In genomic region chr3:30162579-30162978, GRCh38 we compare ENCODE assay signal across 15 cellular contexts.
DNase-seq lines count a peak whose midpoint lies in the region; FAIRE-seq and TF ChIP-seq lines count a peak whose summit lies in the region.
"Had no signal": no experiment of that assay in that cellular context is flagged by ENCODE, and none has a peak within 500 bp of the region (broad histone marks: within the 10 kb centered on the region; RNA-seq: fewer than 3 reads in every experiment).

No MANE protein-coding gene starts in this region.

- no peaks in the 10 kb centered on the region for H3K36me3 Mint-ChIP-seq in glutamatergic neuron (ENCODE audit: unreplicated experiment)

- H3K27ac Mint-ChIP-seq in glutamatergic neuron (ENCODE audit: unreplicated experiment), result no peak overlapping the region
- H3K27ac Mint-ChIP-seq: activated naive CD8-positive, alpha-beta T cell had no signal

- no peaks in the 10 kb centered on the region for H3K4me1 Mint-ChIP-seq in glutamatergic neuron (ENCODE audit: low read depth, unreplicated experiment)

- no peak overlapping the region for H3K4me3 Mint-ChIP-seq in glutamatergic neuron (ENCODE audit: unreplicated experiment)
- H3K4me3 Mint-ChIP-seq: activated naive CD8-positive, alpha-beta T cell had no signal

- no peaks in the 10 kb centered on the region for H3K9me3 Mint-ChIP-seq in glutamatergic neuron (ENCODE audit: unreplicated experiment)

- FAIRE-seq in HTR-8/SVneo (lab: Jason Lieb, UNC), result no peak

- no peak for TF ChIP-seq CTCF in AG10803 (conservative IDR thresholded peaks at IDR 0.05; ENCODE audit: low read length)
- no peak for TF ChIP-seq CTCF in glutamatergic neuron (IDR thresholded peaks at IDR 0.05; ENCODE audit: partially characterized antibody, unreplicated experiment)

- H3K27me3 Mint-ChIP-seq in glutamatergic neuron (ENCODE audit: unreplicated experiment), result no peaks in the 10 kb centered on the region
- H3K27me3 Mint-ChIP-seq: activated naive CD8-positive, alpha-beta T cell had no signal

- DNase-seq in AG10803 (ENCODE audit: low read depth), result peak; percentile 98
- DNase-seq in HTR-8/SVneo (ENCODE audit: insufficient read length, low spot score), result peak; percentile 5
- peak; percentile 59 for DNase-seq in dedifferentiated amniotic fluid mesenchymal stem cell (ENCODE audit: extremely low spot score)
- DNase-seq in lung microvascular endothelial cell (ENCODE audit: low read depth in 2 of 2), result peak; percentile 66 to 90
- no peak for DNase-seq in glutamatergic neuron
- no peak for DNase-seq in C1 segment of cervical spinal cord (lab: John Stamatoyannopoulos, UW)
- DNase-seq in NCI-H2196 treated with DMSO at 0.1 percent for 48 hours (lab: John Stamatoyannopoulos, UW; ENCODE audit: unreplicated experiment), result no peak
- DNase-seq in activated effector memory CD4-positive, alpha-beta T cell treated with Interleukin-2 at 50 U/mL for 16 hours, result no peak
- DNase-seq: activated CD8-positive, alpha-beta memory T cell treated with anti-CD3 and anti-CD28 coated beads, Interleukin-2, amount 50 U/mL, for 4 hours; NCI-H1105; NCI-H526; psoas muscle; upper lobe of left lung had no signal

- H3K4me3 ChIP-seq in AG10803 (ENCODE audit: low read length), result no peak overlapping the region
- H3K4me3 ChIP-seq: coronary artery, psoas muscle, upper lobe of left lung had no signal

Comparison
In these comparisons a context has a peak if more than half of its experiments do, and no peak if none do; other contexts are left out.
1. DNase-seq: peak in AG10803 (single experiment), HTR-8/SVneo (single experiment), dedifferentiated amniotic fluid mesenchymal stem cell (single experiment) and lung microvascular endothelial cell (2 of 2); none in glutamatergic neuron (single experiment), C1 segment of cervical spinal cord (0 of 14), NCI-H2196 treated with DMSO at 0.1 percent for 48 hours (single experiment) and activated effector memory CD4-positive, alpha-beta T cell treated with Interleukin-2 at 50 U/mL for 16 hours (single experiment).